ENCODE assay signal across 11 cellular contexts in the genomic region with DNA sequence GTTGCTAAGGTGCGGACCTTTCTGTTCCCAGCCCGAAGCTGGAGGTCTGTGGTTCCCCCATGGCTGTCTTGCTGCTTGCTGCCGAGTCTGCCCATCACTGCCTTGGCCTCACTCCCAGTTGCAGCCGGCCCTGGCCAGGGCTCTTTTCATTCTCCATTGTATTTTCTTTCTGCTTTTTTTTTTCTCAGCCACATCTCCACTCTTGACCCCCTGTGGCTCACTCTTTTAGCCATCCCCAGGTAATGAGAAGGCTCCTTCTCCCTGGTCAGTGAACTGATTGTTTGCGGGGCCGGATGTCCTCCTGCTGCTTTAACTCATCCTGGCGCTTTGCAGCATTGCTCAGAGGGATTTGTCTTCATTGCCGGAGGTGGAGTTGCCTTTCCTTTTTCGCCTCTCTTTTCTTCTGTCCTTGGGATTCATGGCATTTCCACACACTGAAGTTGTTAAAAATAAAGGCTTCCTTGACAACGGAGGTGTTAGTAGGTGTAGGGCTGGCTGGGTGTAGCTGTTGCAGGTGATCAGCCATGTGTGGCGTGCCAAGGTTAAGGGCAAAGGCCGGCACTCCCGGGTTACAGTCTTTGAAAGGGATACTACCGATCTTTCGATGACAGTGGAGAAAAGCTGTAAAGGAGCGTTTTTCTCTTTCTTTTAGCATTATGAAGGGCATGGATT. TPM values are rescaled to one million over a fixed set of nuclear protein-coding genes. Genes with fewer than 3 reads are reported as not detected.
A peak's percentile ranks its signal among the peaks of the same experiment; 100 is the strongest.
DNase-seq lines count a peak whose midpoint lies in the region; ATAC-seq, FAIRE-seq and TF ChIP-seq lines count a peak whose summit lies in the region.
"Had no signal": no experiment of that assay in that cellular context is flagged by ENCODE, and none has a peak within 500 bp of the region (broad histone marks: within the 10 kb centered on the region; RNA-seq: fewer than 3 reads in every experiment).

No MANE protein-coding gene starts in this region.

- no peaks in the 10 kb centered on the region for H3K9me3 ChIP-seq in Panc1 (ENCODE audit: control insufficient read depth, insufficient read depth, low read depth, low read length)
- H3K9me3 ChIP-seq in endothelial cell of umbilical vein (replicated peaks; ENCODE audit: control insufficient read depth, insufficient read depth, low read length): no peaks in the 10 kb centered on the region
- no peaks in the 10 kb centered on the region for H3K9me3 ChIP-seq in mesenchymal stem cell (ENCODE audit: control insufficient read depth, low read length)

- H4K8ac ChIP-seq in mesenchymal stem cell (ENCODE audit: low read length): peak overlapping the region; percentile 20

- no peak overlapping the region for H2BK15ac ChIP-seq in mesenchymal stem cell (ENCODE audit: low read depth, poor library complexity, severe bottlenecking)

- H3K27me3 ChIP-seq in Panc1 (ENCODE audit: control insufficient read depth, insufficient read depth, low read length) (no peaks in the 10 kb centered on the region), endothelial cell of umbilical vein (ENCODE audit: control insufficient read depth in 2 of 2, insufficient read depth in 2 of 2, low read length in 2 of 2) (no peaks in the 10 kb centered on the region), mesenchymal stem cell (ENCODE audit: control insufficient read depth in 1 of 2, insufficient read depth in 1 of 2, low read length in 2 of 2) (no peaks in the 10 kb centered on the region)

- H2AK5ac ChIP-seq in mesenchymal stem cell (ENCODE audit: low read length, severe bottlenecking): no peak overlapping the region

- H3K4me1 ChIP-seq in Panc1 (ENCODE audit: control insufficient read depth, insufficient read depth, low read length): 0 out of 2 replicates have a peak, but pooled peaks cover 12% of the 10 kb centered on the region
- H3K4me1 ChIP-seq in endothelial cell of umbilical vein (ENCODE audit: control insufficient read depth, extremely low read depth, insufficient read depth, low read length): peaks cover 38% of the 10 kb centered on the region
- H3K4me1 ChIP-seq in mesenchymal stem cell (ENCODE audit: control insufficient read depth, insufficient read depth, low read depth, low read length): peaks cover 4% of the 10 kb centered on the region

- H4K91ac ChIP-seq in mesenchymal stem cell (ENCODE audit: low read length): no peak overlapping the region

- in situ Hi-C loops in Panc1 (cut with HindIII; ENCODE audit: low pct_unique_long_range_greater_than_20kb, low sequenced_read_pairs): no loop called here

- CTCF ChIA-PET in Panc1 (lab: Charles Lee): no interaction called here
- CTCF ChIA-PET in endothelial cell of umbilical vein (lab: Charles Lee): no interaction called here

- H3K36me3 ChIP-seq in Panc1 (ENCODE audit: control insufficient read depth, insufficient read depth, low read length) (no peaks in the 10 kb centered on the region), endothelial cell of umbilical vein (ENCODE audit: control insufficient read depth in 2 of 2, extremely low read depth in 1 of 2, insufficient read depth in 2 of 2, low read length in 2 of 2) (no peaks in the 10 kb centered on the region), mesenchymal stem cell (ENCODE audit: control insufficient read depth in 1 of 2, insufficient read depth in 2 of 2, low read depth in 1 of 2, low read length in 2 of 2) (no peaks in the 10 kb centered on the region)

- no peak overlapping the region for H3K14ac ChIP-seq in mesenchymal stem cell (ENCODE audit: low read length in 2 of 2)

- H3K9ac ChIP-seq in endothelial cell of umbilical vein (replicated peaks; ENCODE audit: extremely low read depth, insufficient read depth, low read length): no peak overlapping the region
- H3K9ac ChIP-seq in mesenchymal stem cell (ENCODE audit: low read length): peak overlapping the region; percentile 48

- H2BK5ac ChIP-seq in mesenchymal stem cell (ENCODE audit: low read depth, low read length, poor library complexity, severe bottlenecking): no peak overlapping the region

- WGBS in mesenchymal stem cell: 45% methylated on average over 16 of the region's 16 CpGs

- no peak overlapping the region for H3K4ac ChIP-seq in mesenchymal stem cell (ENCODE audit: low read depth in 1 of 2, low read length in 2 of 2)

- BruUV-seq in Panc1 (replicated peaks; lab: Mats Ljungman, UMichigan) (no TSS peak), endothelial cell of umbilical vein (replicated peaks; lab: Mats Ljungman, UMichigan) (no TSS peak)

- POLR2A ChIA-PET in Panc1 (lab: Charles Lee): no interaction called here
- POLR2A ChIA-PET in endothelial cell of umbilical vein (lab: Charles Lee): no interaction called here

- H3K27ac ChIP-seq in Panc1 (ENCODE audit: low read length): peak overlapping the region; percentile 8; the same call in 1 of the 2 replicates
- H3K27ac ChIP-seq in endothelial cell of umbilical vein (ENCODE audit: insufficient read depth, low read depth, low read length): no peak overlapping the region
- peak overlapping the region; percentile 63 for H3K27ac ChIP-seq in mesenchymal stem cell (ENCODE audit: low read length, poor library complexity, severe bottlenecking)

- H3K4me3 ChIP-seq in Panc1 (ENCODE audit: low read depth in 2 of 2, low read length in 2 of 2): peak overlapping the region in 1 of 2 experiments; percentile 2; a peak in 1 of 4 replicates
- no peak overlapping the region for H3K4me3 ChIP-seq in endothelial cell of umbilical vein (replicated peaks in 1 of 3; ENCODE audit: insufficient read depth in 1 of 3, low read depth in 1 of 3, low read length in 3 of 3)
- H3K4me3 ChIP-seq in mesenchymal stem cell (ENCODE audit: insufficient read depth in 1 of 2, low read depth in 1 of 2, low read length in 2 of 2): peak overlapping the region in 1 of 2 experiments; percentile 17

- peak overlapping the region; percentile 66 for H2AFZ ChIP-seq in endothelial cell of umbilical vein (ENCODE audit: low read depth, low read length)
- H2AFZ ChIP-seq in mesenchymal stem cell (ENCODE audit: low read depth, low read length): no peak overlapping the region

- DNase-seq in Panc1 (ENCODE audit: low read depth, low spot score): no peak
- peak; percentile 54 for DNase-seq in endothelial cell of umbilical vein (ENCODE audit: low read depth, low spot score)
- peak; percentile 16 for DNase-seq in mesenchymal stem cell
- DNase-seq in stromal cell of bone marrow (ENCODE audit: low read depth): peak; percentile 3
- DNase-seq in 8988T: no peak
- no peak for DNase-seq in NCI-H187 (lab: John Stamatoyannopoulos, UW)
- no peak for DNase-seq in D341Med (ENCODE audit: low spot score)
- DNase-seq: activated naive CD4-positive, alpha-beta T cell treated with Interleukin-2 at 50 U/mL for 16 hours; NCI-H2081 treated with DMSO at 0.1 percent for 48 hours; stimulated activated CD4-positive, alpha-beta T cell treated with anti-CD3 and anti-CD28 coated beads, Interleukin-2, amount 100 ng/mL, for 48 hours had no signal

- intact Hi-C loops in Panc1 (cut with micrococcal nuclease; ENCODE audit: unreplicated experiment): no loop called here
- intact Hi-C loops in endothelial cell of umbilical vein (cut with micrococcal nuclease): loop anchor here (2.0 kb wide), 1 partner anchor 18 kb away; no protein-coding TSS in a partner anchor

- peak; percentile 56; the same call in 1 of the 2 replicates for ATAC-seq in Panc1
- ATAC-seq in HG02852 (IDR thresholded peaks at IDR 0.05; ENCODE audit: unreplicated experiment): no peak

- TF ChIP-seq CTCF in Panc1 (IDR thresholded peaks at IDR 0.05) (no peak), endothelial cell of umbilical vein (IDR thresholded peaks at IDR 0.05; ENCODE audit: extremely low read depth in 1 of 2, insufficient read depth in 1 of 2, low read depth in 1 of 2, low read length in 2 of 2) (no peak)

- peak overlapping the region; percentile 67 for H2BK120ac ChIP-seq in mesenchymal stem cell (ENCODE audit: low read depth, low read length)

- no peak overlapping the region for H3K23ac ChIP-seq in mesenchymal stem cell (ENCODE audit: low read length in 2 of 2)

- dilution Hi-C loops in endothelial cell of umbilical vein (cut with MboI; ENCODE audit: extremely low pct_ligation_motif_present, low sequenced_read_pairs): no loop called here

- no peaks in the 10 kb centered on the region for H3K79me2 ChIP-seq in endothelial cell of umbilical vein (ENCODE audit: control insufficient read depth, insufficient read depth, low read length)

- FAIRE-seq in endothelial cell of umbilical vein (lab: Jason Lieb, UNC): no peak

- no peaks in the 10 kb centered on the region for H3K9me1 ChIP-seq in endothelial cell of umbilical vein (replicated peaks; ENCODE audit: control insufficient read depth, extremely low read depth, insufficient read depth, low read length)

- TF ChIP-seq POLR2A in endothelial cell of umbilical vein (IDR thresholded peaks at IDR 0.05; ENCODE audit: low read depth, low read length): no peak

- peak overlapping the region in 1 of 2 experiments; percentile 11 for H2BK12ac ChIP-seq in mesenchymal stem cell (ENCODE audit: low read length in 2 of 2)

- H3K18ac ChIP-seq in mesenchymal stem cell (ENCODE audit: low read depth in 1 of 2, low read length in 2 of 2): peak overlapping the region in 1 of 2 experiments; percentile 33

- no peak overlapping the region for H3K4me2 ChIP-seq in endothelial cell of umbilical vein (ENCODE audit: insufficient read depth, low read length)
- H3K4me2 ChIP-seq in mesenchymal stem cell (ENCODE audit: low read length, poor library complexity, severe bottlenecking): peak overlapping the region; percentile 1

- no peaks in the 10 kb centered on the region for H4K20me1 ChIP-seq in endothelial cell of umbilical vein (replicated peaks; ENCODE audit: control insufficient read depth, extremely low read depth, insufficient read depth, low read length)

- H3K79me1 ChIP-seq in mesenchymal stem cell (replicated peaks; ENCODE audit: low read length, poor library complexity, severe bottlenecking): peaks cover 5% of the 10 kb centered on the region

TF ChIP-seq in endothelial cell of umbilical vein, 7 proteins besides CTCF, POLR2A, EP300 and RAD21 (continues in another document):
- TF ChIP-seq JUN (IDR thresholded peaks at IDR 0.05; ENCODE audit: borderline replicate concordance, insufficient read depth, insufficient read length, low read depth): no peak

RNA-seq across cellular contexts. Expression of gene MAP2K6, which starts 34.1 kb away (rescaled TPM):
- total RNA-seq in Panc1 (2021; ENCODE audit: unreplicated experiment) (11.8 TPM), endothelial cell of umbilical vein (11.4 and 13.9 TPM in 2 replicates)
- polyA plus RNA-seq in Panc1 (2012; ENCODE audit: insufficient read length): 19.5 TPM
- polyA plus RNA-seq in endothelial cell of umbilical vein: 3.9 and 5.9 TPM in 2 replicates
- polyA plus RNA-seq in endothelial cell of umbilical vein (2011; cell fraction: cytosol; rRNA removed): 8.3 and 9.3 TPM in 2 replicates
- 6.9 and 7.4 TPM in 2 replicates for polyA plus RNA-seq in endothelial cell of umbilical vein (2011; cell fraction: nucleus; rRNA removed)
- 5.1 and 9.4 TPM in 2 replicates for polyA plus RNA-seq in endothelial cell of umbilical vein (2012)
- polyA minus RNA-seq in endothelial cell of umbilical vein: 16.7 and 19.0 TPM in 2 replicates
- 5.5 TPM for polyA minus RNA-seq in endothelial cell of umbilical vein (2011; cell fraction: cytosol; rRNA and poly(A)+ RNA removed)
- polyA minus RNA-seq in endothelial cell of umbilical vein (2011; cell fraction: nucleus; rRNA and poly(A)+ RNA removed): 10.2 and 16.2 TPM in 2 replicates
- 3.7 TPM for polyA plus RNA-seq in mesenchymal stem cell (2013, experiment 1 of 2)
- polyA plus RNA-seq in mesenchymal stem cell (2013, experiment 2 of 2): 4.0 TPM

Comparison
In these comparisons a context has a peak if more than half of its experiments do, and no peak if none do; other contexts are left out.
1. DNase-seq: peak in endothelial cell of umbilical vein (single experiment), mesenchymal stem cell (single experiment) and stromal cell of bone marrow (single experiment); none in Panc1 (single experiment), 8988T (single experiment), NCI-H187 (0 of 2) and D341Med (single experiment).